Comparison of ENCODE assay signal across 8 cellular contexts in genomic region chr10:13347235-13348156, GRCh38. TPM values are rescaled to one million over a fixed set of nuclear protein-coding genes. Genes with fewer than 3 reads are reported as not detected.
DNase-seq lines count a peak whose midpoint lies in the region; ATAC-seq and TF ChIP-seq lines count a peak whose summit lies in the region.

No MANE protein-coding gene starts in this region.

- no peak for TF ChIP-seq EP300 in transverse colon (IDR thresholded peaks at IDR 0.05; ENCODE audit: low read depth)

- H2AFZ ChIP-seq in SU-DHL-6 (ENCODE audit: low read depth, low read length, severe bottlenecking) = no peak overlapping the region

- H3K4me3 ChIP-seq in DOHH2 (ENCODE audit: low read length) = peak overlapping the region; percentile 80
- H3K4me3 ChIP-seq in SU-DHL-6 (ENCODE audit: insufficient read depth, low read length, poor library complexity, severe bottlenecking) = peak overlapping the region; percentile 63
- peak overlapping the region; percentile 62 to 92 (median 88) for H3K4me3 ChIP-seq in heart left ventricle
- peak overlapping the region; percentile 62 to 97 (median 85) for H3K4me3 ChIP-seq in transverse colon

- H3K4me2 ChIP-seq in DOHH2 (ENCODE audit: low read length) = peak overlapping the region; percentile 77
- peak overlapping the region; percentile 96 for H3K4me2 ChIP-seq in SU-DHL-6 (ENCODE audit: low read depth, low read length, poor library complexity, severe bottlenecking)

- H3K9me2 ChIP-seq in DOHH2 (replicated peaks; ENCODE audit: control insufficient read depth, low read length) (no peaks in the 10 kb centered on the region), SU-DHL-6 (replicated peaks; ENCODE audit: insufficient read depth, low read length) (no peaks in the 10 kb centered on the region)

- H3K27ac ChIP-seq in DOHH2 (ENCODE audit: low read depth, low read length) (peak overlapping the region; percentile 52), SU-DHL-6 (ENCODE audit: low read depth, low read length) (peak overlapping the region; percentile 69), heart left ventricle (peak overlapping the region; percentile 92 to 98 (median 95)), transverse colon (peak overlapping the region; percentile 95 to 99 (median 99))

- H3K27me3 Mint-ChIP-seq in activated naive CD8-positive, alpha-beta T cell treated with anti-CD3 and anti-CD28 coated beads, Interleukin-2, amount 50 U/mL, for 24 hours = no peaks in the 10 kb centered on the region

- no peaks in the 10 kb centered on the region for H3K9me3 Mint-ChIP-seq in activated naive CD8-positive, alpha-beta T cell treated with anti-CD3 and anti-CD28 coated beads, Interleukin-2, amount 50 U/mL, for 24 hours

- peak overlapping the region; percentile 92 for H3K27ac Mint-ChIP-seq in activated naive CD8-positive, alpha-beta T cell treated with anti-CD3 and anti-CD28 coated beads, Interleukin-2, amount 50 U/mL, for 24 hours

- no peak for TF ChIP-seq POLR2A in heart left ventricle (IDR thresholded peaks at IDR 0.05)
- no peak for TF ChIP-seq POLR2A in transverse colon (IDR thresholded peaks at IDR 0.05)

- peaks cover 52% of the 10 kb centered on the region for H3K4me1 ChIP-seq in DOHH2 (ENCODE audit: control insufficient read depth, low read length)
- peaks cover 0 to 35% (median 22%) of the 10 kb centered on the region in 12 donors for H3K4me1 ChIP-seq in heart left ventricle
- peaks cover 7 to 37% (median 24%) of the 10 kb centered on the region in 4 donors for H3K4me1 ChIP-seq in transverse colon

- H3K79me2 ChIP-seq in DOHH2 (ENCODE audit: control insufficient read depth, low read length) (peaks cover 47% of the 10 kb centered on the region), SU-DHL-6 (ENCODE audit: insufficient read depth, low read length) (peaks cover 45% of the 10 kb centered on the region)

- no peaks in the 10 kb centered on the region for H3F3A ChIP-seq in DOHH2 (ENCODE audit: control insufficient read depth, insufficient read depth)
- 0 out of 2 replicates have a peak, but pooled peaks cover 4% of the 10 kb centered on the region for H3F3A ChIP-seq in SU-DHL-6 (ENCODE audit: insufficient read depth)

- peaks cover 21% of the 10 kb centered on the region for H3K36me3 Mint-ChIP-seq in activated naive CD8-positive, alpha-beta T cell treated with anti-CD3 and anti-CD28 coated beads, Interleukin-2, amount 50 U/mL, for 24 hours (ENCODE audit: low read depth)

- in situ Hi-C loops in transverse colon (cut with MboI; ENCODE audit: low pct_ligation_motif_present in 1 of 4, low pct_unique_long_range_greater_than_20kb in 1 of 4, low sequenced_read_pairs in 3 of 4) = no loop called here

- TF ChIP-seq CTCF in DOHH2 (IDR thresholded peaks at IDR 0.05; ENCODE audit: low read depth, low read length, poor library complexity, severe bottlenecking) (no peak), SU-DHL-6 (IDR thresholded peaks at IDR 0.05; ENCODE audit: insufficient read depth, low read length, poor library complexity, severe bottlenecking) (no peak), heart left ventricle (IDR thresholded peaks at IDR 0.05) (no peak), transverse colon (IDR thresholded peaks at IDR 0.05) (no peak)

- no peaks in the 10 kb centered on the region for H3K9me3 ChIP-seq in DOHH2 (ENCODE audit: control insufficient read depth, insufficient read depth, low read length)
- no peaks in the 10 kb centered on the region for H3K9me3 ChIP-seq in SU-DHL-6 (ENCODE audit: insufficient read depth, low read length)
- H3K9me3 ChIP-seq in heart left ventricle = no peaks in the 10 kb centered on the region
- no peaks in the 10 kb centered on the region for H3K9me3 ChIP-seq in transverse colon

- H3K27me3 ChIP-seq in DOHH2 (ENCODE audit: control insufficient read depth, low read length) = peaks cover 30% of the 10 kb centered on the region
- H3K27me3 ChIP-seq in SU-DHL-6 (ENCODE audit: low read length) = no peaks in the 10 kb centered on the region
- peaks cover 0 to 14% (median 6%) of the 10 kb centered on the region in 9 donors for H3K27me3 ChIP-seq in heart left ventricle
- H3K27me3 ChIP-seq in transverse colon = no peaks in the 10 kb centered on the region

- peak overlapping the region; percentile 86 for H3K4me3 Mint-ChIP-seq in activated naive CD8-positive, alpha-beta T cell treated with anti-CD3 and anti-CD28 coated beads, Interleukin-2, amount 50 U/mL, for 24 hours

- peaks cover 6% of the 10 kb centered on the region; the same call in 1 of the 2 replicates for H4K20me1 ChIP-seq in DOHH2 (ENCODE audit: control insufficient read depth, insufficient read depth, low read depth, low read length)
- no peaks in the 10 kb centered on the region for H4K20me1 ChIP-seq in SU-DHL-6 (ENCODE audit: low read depth, low read length)

- peak; percentile 43 for ATAC-seq in GM21737 (IDR thresholded peaks at IDR 0.05; ENCODE audit: unreplicated experiment)
- peak; percentile 58 for ATAC-seq in activated naive CD8-positive, alpha-beta T cell treated with anti-CD3 and anti-CD28 coated beads, Interleukin-2, amount 50 U/mL, for 24 hours
- ATAC-seq in heart left ventricle = peak; percentile 45 to 84 (median 81)

- DNase-seq in Kasumi-1 (lab: John Stamatoyannopoulos, UW) (peak; percentile 70 to 81), heart left ventricle (peak; percentile 84 to 91 (median 88)), pons (ENCODE audit: low spot score) (peak; percentile 69), transverse colon (peak; percentile 87)
- DNase-seq in activated naive CD8-positive, alpha-beta T cell treated with anti-CD3 and anti-CD28 coated beads, Interleukin-2, amount 50 U/mL, for 24 hours = peak; percentile 82

- peak overlapping the region; percentile 96 for H3K9ac ChIP-seq in SU-DHL-6 (ENCODE audit: low read length)

- 0 to 1% (median 0%) methylated on average over 46 to 145 of the region's 145 CpGs for WGBS in heart left ventricle, 4 donors
- 0% methylated on average over 62 of the region's 145 CpGs; no CpG with 5 or more reads in 1 of the 2 donors for WGBS in transverse colon (ENCODE audit: low coverage in 1 of 2), 2 donors

- intact Hi-C loops in heart left ventricle (cut with DNase I) (loop anchor here in 7 of 10 donors (1.0 to 5.0 kb wide), 5 partner anchors 45 to 185 kb away; partner anchors contain the start of genes PHYH (in 4 of the 7) and MCM10 (in 1 of the 7)), transverse colon (cut with DNase I; ENCODE audit: low total_unique reads) (no loop called here)

- H3K4me1 Mint-ChIP-seq in activated naive CD8-positive, alpha-beta T cell treated with anti-CD3 and anti-CD28 coated beads, Interleukin-2, amount 50 U/mL, for 24 hours = peaks cover 58% of the 10 kb centered on the region

- H3K36me3 ChIP-seq in DOHH2 (ENCODE audit: control insufficient read depth, low read length) (peaks cover 24% of the 10 kb centered on the region), SU-DHL-6 (ENCODE audit: low read length) (no peaks in the 10 kb centered on the region), heart left ventricle (peaks cover 0 to 8% (median 5%) of the 10 kb centered on the region in 9 donors), transverse colon (no peaks in the 10 kb centered on the region)

RNA-seq across cellular contexts. Expression of gene SEPHS1, which starts 0.6 kb away (rescaled TPM):
- 10 to 100 TPM; 27.5 to 36.7 (median 31.1) TPM for total RNA-seq in heart left ventricle
- 10 to 100 TPM; 14.6 to 32.8 TPM for polyA plus RNA-seq in heart left ventricle
- total RNA-seq in transverse colon = 10 to 100 TPM; 14.6 to 44.6 (median 28.5) TPM

RNA-seq across cellular contexts. Expression of gene PHYH, which starts 47.6 kb away (rescaled TPM):
- total RNA-seq in heart left ventricle (100 to 1,000 TPM in 7 of 9 donors, 10 to 100 TPM in 2; 70.9 to 181 (median 157) TPM), transverse colon (10 to 100 TPM; 16.1 to 90.1 (median 49.2) TPM)
- polyA plus RNA-seq in heart left ventricle = 100 to 1,000 TPM in 1 of 2 donors, 10 to 100 TPM in 1; 58.1 to 124 TPM

Comparison
In these comparisons a context has a peak if more than half of its experiments do, and no peak if none do; other contexts are left out.
1. Peak in every context shown above with its lines: DNase-seq, ATAC-seq, H3K4me3 ChIP-seq and H3K27ac ChIP-seq.